Comparison of ENCODE assay signal across 8 cellular contexts in genomic region chr19:11339254-11340098, GRCh38. TPM values are rescaled to one million over a fixed set of nuclear protein-coding genes. Genes with fewer than 3 reads are reported as not detected.
DNase-seq lines count a peak whose midpoint lies in the region; ATAC-seq and TF ChIP-seq lines count a peak whose summit lies in the region.

Gene RAB3D (minus strand): TSS chr19:11339657. CDS start chr19:11337399, 2,258 bp downstream.

- H3K27ac Mint-ChIP-seq in activated naive CD8-positive, alpha-beta T cell treated with anti-CD3 and anti-CD28 coated beads for 36 hours = no peak within 1 kb of the TSS

- TF ChIP-seq EP300 in suprapubic skin (IDR thresholded peaks at IDR 0.05) = no peak

- WGBS in suprapubic skin = 14% methylated on average over 16 of the region's 53 CpGs

- H3K4me1 Mint-ChIP-seq in activated naive CD8-positive, alpha-beta T cell treated with anti-CD3 and anti-CD28 coated beads for 36 hours = peaks cover 20% of the 10 kb centered on the region

- H3K27me3 Mint-ChIP-seq in activated naive CD8-positive, alpha-beta T cell treated with anti-CD3 and anti-CD28 coated beads for 36 hours = no peaks in the 10 kb centered on the region

- H3K4me3 ChIP-seq in BLaER1 treated with 17β-estradiol and CSF1 and Interleukin-3, amounts not matched to agents 10 nM and 100 nM = peak within 1 kb of the TSS; percentile 66 to 98 (median 86)
- peak within 1 kb of the TSS; percentile 67 for H3K4me3 ChIP-seq in suprapubic skin

- intact Hi-C loops in head of caudate nucleus (cut with DNase I) = loop anchor here (10.0 kb wide), 1 partner anchor 45 kb away; the partner anchor contains the start of gene TSPAN16

- DNase-seq in NCI-H1092 treated with DMSO at 0.1 percent for 48 hours (lab: John Stamatoyannopoulos, UW) = peak; percentile 88
- DNase-seq in SKM-1 treated with dmso at 0.1 percent for 144 hours (lab: John Stamatoyannopoulos, UW; ENCODE audit: unreplicated experiment) = peak; percentile 43
- DNase-seq in activated naive CD8-positive, alpha-beta T cell treated with anti-CD3 and anti-CD28 coated beads for 36 hours = peak; percentile 83
- DNase-seq in head of caudate nucleus = peak; percentile 75 to 96 (median 92)
- DNase-seq in omental fat pad (ENCODE audit: low spot score) = peak; percentile 67
- DNase-seq in suprapubic skin (ENCODE audit: low spot score in 2 of 2) = peak; percentile 94 to 95

- ATAC-seq in GM21423 (IDR thresholded peaks at IDR 0.05; ENCODE audit: unreplicated experiment) (peak; percentile 70), omental fat pad (ENCODE audit: low FRiP score) (peak; percentile 92)

- peaks cover 0 to 14% (median 0%) of the 10 kb centered on the region in 11 experiments; a peak in 3 of 22 replicates for H4K20me1 ChIP-seq in BLaER1 treated with 17β-estradiol and CSF1 and Interleukin-3, amounts not matched to agents 10 nM and 100 nM

- H3K4me1 ChIP-seq in BLaER1 treated with 17β-estradiol and CSF1 and Interleukin-3, amounts not matched to agents 10 nM and 100 nM = peaks cover 39 to 68% (median 54%) of the 10 kb centered on the region in 10 experiments
- H3K4me1 ChIP-seq in suprapubic skin = peaks cover 37% of the 10 kb centered on the region

- TF ChIP-seq POLR2A in suprapubic skin (IDR thresholded peaks at IDR 0.05) = peak in 1 of 2 donors; percentile 40

- H3K36me3 Mint-ChIP-seq in activated naive CD8-positive, alpha-beta T cell treated with anti-CD3 and anti-CD28 coated beads for 36 hours = peaks cover 16% of the 10 kb centered on the region

- H3K9me3 ChIP-seq in BLaER1 treated with 17β-estradiol and CSF1 and Interleukin-3, amounts not matched to agents 10 nM and 100 nM (replicated peaks in 1 of 11) = peaks cover 0 to 27% (median 13%) of the 10 kb centered on the region in 11 experiments; a peak in 14 of 22 replicates
- H3K9me3 ChIP-seq in suprapubic skin = no peaks in the 10 kb centered on the region

- H3K27ac ChIP-seq in BLaER1 treated with 17β-estradiol and CSF1 and Interleukin-3, amounts not matched to agents 10 nM and 100 nM = peak within 1 kb of the TSS; percentile 46 to 90 (median 75); a peak in 21 of 22 replicates
- peak within 1 kb of the TSS; percentile 83 for H3K27ac ChIP-seq in suprapubic skin

- peaks cover 23 to 64% (median 42%) of the 10 kb centered on the region in 11 experiments for H3K36me3 ChIP-seq in BLaER1 treated with 17β-estradiol and CSF1 and Interleukin-3, amounts not matched to agents 10 nM and 100 nM
- peaks cover 31% of the 10 kb centered on the region for H3K36me3 ChIP-seq in suprapubic skin

- H3K4me3 Mint-ChIP-seq in activated naive CD8-positive, alpha-beta T cell treated with anti-CD3 and anti-CD28 coated beads for 36 hours = peak within 1 kb of the TSS; percentile 72

- TF ChIP-seq CTCF in omental fat pad (IDR thresholded peaks at IDR 0.05) (no peak), suprapubic skin (IDR thresholded peaks at IDR 0.05) (no peak)

- no peaks in the 10 kb centered on the region for H3K27me3 ChIP-seq in BLaER1 treated with 17β-estradiol and CSF1 and Interleukin-3, amounts not matched to agents 10 nM and 100 nM
- no peaks in the 10 kb centered on the region for H3K27me3 ChIP-seq in suprapubic skin

- peak within 1 kb of the TSS; percentile 78 to 90 (median 83) for H3K9ac ChIP-seq in BLaER1 treated with 17β-estradiol and CSF1 and Interleukin-3, amounts not matched to agents 10 nM and 100 nM

- H3K4me2 ChIP-seq in BLaER1 treated with 17β-estradiol and CSF1 and Interleukin-3, amounts not matched to agents 10 nM and 100 nM = peak within 1 kb of the TSS; percentile 95 to 99 (median 98)

- H3K9me3 Mint-ChIP-seq in activated naive CD8-positive, alpha-beta T cell treated with anti-CD3 and anti-CD28 coated beads for 36 hours = no peaks in the 10 kb centered on the region

RNA-seq across cellular contexts. Expression of gene RAB3D, which starts in this region (rescaled TPM):
- 1 to 10 TPM; 3.2 to 4.2 TPM for total RNA-seq in activated naive CD8-positive, alpha-beta T cell treated with anti-CD3 and anti-CD28 coated beads for 36 hours
- total RNA-seq in omental fat pad (10 to 100 TPM in 3 of 4 donors, 1 to 10 TPM in 1; 8.6 to 33.3 (median 16.8) TPM), suprapubic skin (100 to 1,000 TPM in 2 of 4 donors, 10 to 100 TPM in 2; 68.7 to 132 (median 98.3) TPM)

Comparison
In these comparisons a context has a peak if more than half of its experiments do, and no peak if none do; other contexts are left out.
1. Peak in every context shown above with its lines: DNase-seq, ATAC-seq, H3K4me3 ChIP-seq and H3K27ac ChIP-seq.
2. DNase-seq: peak in every context shown above with its lines; median percentile 94 in suprapubic skin; 92 in head of caudate nucleus; 88 in NCI-H1092 treated with DMSO at 0.1 percent for 48 hours; 83 in activated naive CD8-positive, alpha-beta T cell treated with anti-CD3 and anti-CD28 coated beads for 36 hours; 67 in omental fat pad; 43 in SKM-1 treated with dmso at 0.1 percent for 144 hours.